In the genomic region with DNA sequence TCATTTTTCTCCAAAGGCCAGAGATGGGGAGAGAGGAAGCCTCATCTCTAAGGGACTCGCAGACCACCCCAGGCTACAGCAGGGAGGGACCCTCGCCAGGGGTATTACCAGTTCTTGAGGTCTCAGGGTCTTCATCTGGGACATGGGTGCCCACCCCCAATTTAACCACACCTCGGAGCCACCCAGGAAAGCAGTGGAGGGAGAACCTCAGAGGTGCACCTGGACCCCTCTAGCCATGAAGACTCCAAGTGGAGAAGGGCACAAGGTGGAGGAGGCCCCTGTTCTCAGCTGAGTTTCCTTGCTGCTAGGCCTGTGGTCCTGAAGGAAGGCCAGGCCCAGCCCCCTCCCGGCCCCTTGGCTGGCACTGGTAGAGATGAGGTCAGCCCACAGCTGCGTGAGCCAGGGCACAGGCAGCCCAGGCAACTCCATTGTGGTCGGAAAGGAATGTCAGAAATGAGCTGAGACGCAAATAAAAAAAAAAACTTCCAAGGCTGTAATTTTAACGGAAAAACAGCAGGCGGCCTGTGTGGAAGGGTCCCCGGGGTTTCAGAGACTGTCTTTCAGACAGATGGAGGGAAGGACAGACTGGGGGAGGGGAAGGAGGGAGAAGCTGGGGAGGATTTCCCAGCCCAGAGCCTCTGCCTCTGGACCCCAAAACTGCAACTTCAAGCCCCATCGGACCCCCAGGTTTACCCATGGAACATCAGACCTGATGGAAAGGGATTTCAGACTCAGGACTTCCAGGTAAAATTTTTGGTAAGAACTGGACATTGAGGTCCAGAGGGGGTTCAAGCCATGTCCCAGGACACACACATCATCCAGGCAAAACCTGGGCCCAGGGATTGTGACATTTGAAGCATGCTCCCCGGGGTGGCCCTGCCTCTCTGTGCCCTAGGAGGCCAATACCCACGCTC, we compare ENCODE assay signal across 8 cellular contexts. TPM values are rescaled to one million over a fixed set of nuclear protein-coding genes. Genes with fewer than 3 reads are reported as not detected.
A peak's percentile ranks its signal among the peaks of the same experiment; 100 is the strongest.
DNase-seq lines count a peak whose midpoint lies in the region; ATAC-seq, FAIRE-seq and TF ChIP-seq lines count a peak whose summit lies in the region.

No MANE protein-coding gene starts in this region.

- POLR2A ChIA-PET in HCT116 (lab: Charles Lee), result interaction anchor here (0.6 to 1.5 kb wide), 4 partner anchors 14 to 208 kb away, joined by 3 to 4 read pairs (median 3); a partner anchor contains a TSS

- H3K4me2 ChIP-seq in HCT116 (ENCODE audit: low read length), result peak overlapping the region; percentile 86

- no peaks in the 10 kb centered on the region for H3K9me2 ChIP-seq in HCT116 (ENCODE audit: insufficient read depth)

- peaks cover 4% of the 10 kb centered on the region; the same call in 1 of the 2 replicates for H3K79me2 ChIP-seq in HCT116 (ENCODE audit: insufficient read depth, low read length)

- intact Hi-C loops in HCT116 (cut with micrococcal nuclease), result loop anchor here (5.0 kb wide), 1 partner anchor 112 kb away; a partner anchor contains a TSS

- RAD21 ChIA-PET in HCT116 (lab: Charles Lee; ENCODE audit: low non-redundant PET in 1 of 2, low total read pairs in 2 of 2, uncharacterized antibody in 2 of 2, unreplicated experiment in 2 of 2), result interaction anchor here (0.6 to 1.9 kb wide), 9 partner anchors 15 to 113 kb away, joined by 3 to 10 read pairs (median 4); a partner anchor contains a TSS

- DNase-seq in HCT116 (ENCODE audit: low read depth, low spot score) (peak; percentile 90), OCI-M1 (lab: John Stamatoyannopoulos, UW) (peak; percentile 61), KG1 (lab: John Stamatoyannopoulos, UW) (no peak), OCI-M2 (lab: John Stamatoyannopoulos, UW; ENCODE audit: unreplicated experiment) (no peak)
- no peak for DNase-seq in activated naive CD4-positive, alpha-beta T cell (lab: John Stamatoyannopoulos, UW)

- BruUV-seq in HCT116 (replicated peaks; lab: Mats Ljungman, UMichigan), result no TSS peak

- TF ChIP-seq POLR2A in HCT116 (IDR thresholded peaks at IDR 0.05; ENCODE audit: borderline replicate concordance, extremely low read depth, insufficient read depth, insufficient read length), result no peak

- H2AFZ ChIP-seq in HCT116 (ENCODE audit: low read depth, low read length, poor library complexity, severe bottlenecking), result no peak overlapping the region

- H3K4me1 ChIP-seq in HCT116 (ENCODE audit: control insufficient read depth in 1 of 2, insufficient read depth in 2 of 2, low read length in 2 of 2) (peaks cover 71 to 98% of the 10 kb centered on the region in 2 experiments), mesodermal cell (ENCODE audit: control insufficient read depth, insufficient read depth, low read length, poor library complexity, severe bottlenecking) (peaks cover 79% of the 10 kb centered on the region), urinary bladder (ENCODE audit: insufficient read depth) (no peaks in the 10 kb centered on the region)

- ATAC-seq in HCT116, result peak; percentile 81

- peak overlapping the region; percentile 17 to 45 for H3K4me3 ChIP-seq in HCT116 (replicated peaks in 1 of 2; ENCODE audit: low read depth in 1 of 2, low read length in 2 of 2)
- H3K4me3 ChIP-seq in mesodermal cell (ENCODE audit: extremely low read depth, insufficient read depth, low read length, poor library complexity, severe bottlenecking), result peak overlapping the region; percentile 8
- H3K4me3 ChIP-seq in urinary bladder (ENCODE audit: low read depth, low read length), result no peak overlapping the region

- H3K9ac ChIP-seq in HCT116 (ENCODE audit: low read length), result peak overlapping the region; percentile 72

- peak in 2 of 3 experiments; percentile 55 to 60; a peak in 4 of 6 replicates for TF ChIP-seq CTCF in HCT116 (IDR thresholded peaks at IDR 0.05 in 2 of 3, conservative IDR thresholded peaks at IDR 0.05 in 1 of 3; ENCODE audit: borderline replicate concordance in 1 of 3, insufficient read depth in 1 of 3, low read depth in 2 of 3, low read length in 2 of 3)

- H3K27ac ChIP-seq in HCT116 (ENCODE audit: low read depth, low read length) (peak overlapping the region; percentile 68), mesodermal cell (ENCODE audit: low read depth, low read length, severe bottlenecking) (peak overlapping the region; percentile 99), urinary bladder (ENCODE audit: low read depth) (peak overlapping the region; percentile 79)

- WGBS in mesodermal cell (ENCODE audit: insufficient coverage in 2 of 2), 2 experiments, result 18 to 20% methylated on average over 11 to 12 of the region's 13 CpGs
- 24% methylated on average over 13 of the region's 13 CpGs for WGBS in urinary bladder

- H4K20me1 ChIP-seq in HCT116 (ENCODE audit: insufficient read depth), result no peaks in the 10 kb centered on the region

- no peak for TF ChIP-seq RAD21 in HCT116 (IDR thresholded peaks at IDR 0.05; ENCODE audit: low read depth)

- H3K36me3 ChIP-seq in HCT116 (ENCODE audit: control insufficient read depth in 1 of 2, insufficient read depth in 2 of 2, low read length in 2 of 2) (peaks cover 2 to 40% of the 10 kb centered on the region in 2 experiments; a peak in 2 of 4 replicates), mesodermal cell (ENCODE audit: control insufficient read depth, insufficient read depth, low read length) (peaks cover 35% of the 10 kb centered on the region), urinary bladder (ENCODE audit: insufficient read depth) (no peaks in the 10 kb centered on the region)

- no peaks in the 10 kb centered on the region for H3K27me3 ChIP-seq in HCT116 (ENCODE audit: insufficient read depth, low read length)

- FAIRE-seq in endometrium (lab: Jason Lieb, UNC), result peak; percentile 50

- no peaks in the 10 kb centered on the region for H3K9me3 ChIP-seq in HCT116 (ENCODE audit: control insufficient read depth in 1 of 2, insufficient read depth in 1 of 2, low read depth in 1 of 2, low read length in 2 of 2)
- H3K9me3 ChIP-seq in mesodermal cell (ENCODE audit: control insufficient read depth, low read length), result no peaks in the 10 kb centered on the region

- CTCF ChIA-PET in HCT116 (lab: Charles Lee), result interaction anchor here (0.8 to 4.3 kb wide), 11 partner anchors 16 to 297 kb away, joined by 3 to 28 read pairs (median 5); no protein-coding TSS in a partner anchor

TF ChIP-seq in HCT116, 20 proteins besides CTCF, POLR2A, EP300 and RAD21 (continues in another document):
- TF ChIP-seq TCF7L2 (IDR thresholded peaks at IDR 0.05; ENCODE audit: borderline replicate concordance, extremely low read depth, insufficient read depth, insufficient read length) (peak; percentile 78), SP1 (IDR thresholded peaks at IDR 0.05; ENCODE audit: low read depth) (no peak), POLR2AphosphoS5 (IDR thresholded peaks at IDR 0.05; ENCODE audit: low read depth, low read length) (peak; percentile 66; the same call in 1 of the 2 replicates), ZFX (IDR thresholded peaks at IDR 0.05) (no peak; the same call in 1 of the 2 replicates), SRF (IDR thresholded peaks at IDR 0.05; ENCODE audit: low read depth) (no peak), JUND (IDR thresholded peaks at IDR 0.05) (no peak), YY1 (IDR thresholded peaks at IDR 0.05; ENCODE audit: extremely low read depth, insufficient replicate concordance, low read depth, low read length) (peak; percentile 58), FOSL1 (IDR thresholded peaks at IDR 0.05; ENCODE audit: low read depth) (no peak)
- TF ChIP-seq, protein P1, sequence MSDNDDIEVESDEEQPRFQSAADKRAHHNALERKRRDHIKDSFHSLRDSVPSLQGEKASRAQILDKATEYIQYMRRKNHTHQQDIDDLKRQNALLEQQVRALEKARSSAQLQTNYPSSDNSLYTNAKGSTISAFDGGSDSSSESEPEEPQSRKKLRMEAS (IDR thresholded peaks at IDR 0.05), result no peak
- TF ChIP-seq, protein P2, sequence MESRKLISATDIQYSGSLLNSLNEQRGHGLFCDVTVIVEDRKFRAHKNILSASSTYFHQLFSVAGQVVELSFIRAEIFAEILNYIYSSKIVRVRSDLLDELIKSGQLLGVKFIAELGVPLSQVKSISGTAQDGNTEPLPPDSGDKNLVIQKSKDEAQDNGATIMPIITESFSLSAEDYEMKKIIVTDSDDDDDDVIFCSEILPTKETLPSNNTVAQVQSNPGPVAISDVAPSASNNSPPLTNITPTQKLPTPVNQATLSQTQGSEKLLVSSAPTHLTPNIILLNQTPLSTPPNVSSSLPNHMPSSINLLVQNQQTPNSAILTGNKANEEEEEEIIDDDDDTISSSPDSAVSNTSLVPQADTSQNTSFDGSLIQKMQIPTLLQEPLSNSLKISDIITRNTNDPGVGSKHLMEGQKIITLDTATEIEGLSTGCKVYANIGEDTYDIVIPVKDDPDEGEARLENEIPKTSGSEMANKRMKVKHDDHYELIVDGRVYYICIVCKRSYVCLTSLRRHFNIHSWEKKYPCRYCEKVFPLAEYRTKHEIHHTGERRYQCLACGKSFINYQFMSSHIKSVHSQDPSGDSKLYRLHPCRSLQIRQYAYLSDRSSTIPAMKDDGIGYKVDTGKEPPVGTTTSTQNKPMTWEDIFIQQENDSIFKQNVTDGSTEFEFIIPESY (IDR thresholded peaks at IDR 0.05; ENCODE audit: extremely low read depth, insufficient replicate concordance, low read length), result peak; percentile 30
- TF ChIP-seq, protein P3, sequence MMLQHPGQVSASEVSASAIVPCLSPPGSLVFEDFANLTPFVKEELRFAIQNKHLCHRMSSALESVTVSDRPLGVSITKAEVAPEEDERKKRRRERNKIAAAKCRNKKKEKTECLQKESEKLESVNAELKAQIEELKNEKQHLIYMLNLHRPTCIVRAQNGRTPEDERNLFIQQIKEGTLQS (IDR thresholded peaks at IDR 0.05), result no peak

RNA-seq across cellular contexts. Expression of a gene that starts 25.5 kb away (rescaled TPM):
- total RNA-seq in HCT116 (2021; ENCODE audit: unreplicated experiment), result 109 TPM
- 69.5 and 101 TPM in 2 replicates for polyA plus RNA-seq in HCT116 (2012)
- 38.1 TPM for polyA plus RNA-seq in mesodermal cell (2013, experiment 1 of 2)
- 36.0 TPM for polyA plus RNA-seq in mesodermal cell (2013, experiment 2 of 2)
- total RNA-seq in urinary bladder, result 17.3 TPM
- polyA plus RNA-seq in urinary bladder, result 41.2 TPM

Comparison
In these comparisons a context has a peak if more than half of its experiments do, and no peak if none do; other contexts are left out.
1. DNase-seq: peak in HCT116 (single experiment) and OCI-M1 (single experiment); none in KG1 (single experiment), OCI-M2 (single experiment) and activated naive CD4-positive, alpha-beta T cell (0 of 4).
2. Peak in every context shown above with its lines, with median percentiles within 50 percentile points of each other: H3K27ac ChIP-seq.